In the genomic region with DNA sequence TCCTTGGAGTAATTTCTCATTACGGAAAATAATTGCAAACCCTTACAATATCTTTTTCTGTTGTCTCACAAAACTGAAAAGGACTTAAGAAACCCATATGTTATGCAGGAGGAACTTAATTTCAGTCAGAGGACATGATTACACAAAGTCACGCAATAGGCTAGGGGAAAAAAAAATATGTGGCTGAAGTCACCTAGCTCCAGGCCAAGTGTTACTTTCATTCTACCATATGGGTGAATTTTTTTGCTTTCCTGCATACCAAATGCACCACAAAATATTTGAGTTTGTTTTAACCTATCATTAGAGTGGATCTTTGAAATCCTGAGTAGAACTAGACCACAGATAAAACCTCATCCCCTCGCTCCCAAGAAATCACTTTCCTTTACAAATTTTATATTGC, we compare ENCODE assay signal across 14 cellular contexts.
"Had no signal": no experiment of that assay in that cellular context is flagged by ENCODE, and none has a peak within 500 bp of the region (broad histone marks: within the 10 kb centered on the region; RNA-seq: fewer than 3 reads in every experiment).

No MANE protein-coding gene starts in this region.

- ATAC-seq: activated CD4-positive, CD25-positive, alpha-beta regulatory T cell treated with anti-CD3 and anti-CD28 coated beads, Interleukin-2, amount 50 U/mL, for 24 hours; activated T-helper 17 cell treated with anti-CD3 and anti-CD28 coated beads, Interleukin-2, amount 50 U/mL, for 72 hours; left colon; sciatic nerve; stimulated activated naive CD8-positive, alpha-beta T cell treated with anti-CD3 and anti-CD28 coated beads, Interleukin-15, amount 100 ng/mL, for 72 hours had no signal

- H3K4me3 ChIP-seq: cardiac muscle cell, lung, spleen, upper lobe of left lung had no signal

- H3K27ac ChIP-seq: cardiac muscle cell, spleen, upper lobe of left lung had no signal

- H3K36me3 ChIP-seq: cardiac muscle cell, spleen, upper lobe of left lung had no signal

- H3K4me1 ChIP-seq: spleen, upper lobe of left lung had no signal

- H3K9me3 ChIP-seq: spleen, upper lobe of left lung had no signal

- DNase-seq: activated CD4-positive, alpha-beta T cell treated with anti-CD3 and anti-CD28 coated beads, Interleukin-2, amount 50 U/mL, for 1 hour; activated CD8-positive, alpha-beta memory T cell treated with anti-CD3 and anti-CD28 coated beads for 24 hours; activated naive CD4-positive, alpha-beta T cell treated with Interleukin-2 at 50 U/mL for 16 hours; erythroblast; left colon; spleen; stimulated activated naive CD8-positive, alpha-beta T cell treated with anti-CD3 and anti-CD28 coated beads, Interleukin-15, amount 100 ng/mL, for 72 hours; T-helper 9 cell; upper lobe of left lung had no signal

- H3K27me3 ChIP-seq: cardiac muscle cell, spleen, upper lobe of left lung had no signal
